ENCODE assay signal across 8 cellular contexts in genomic region chrX:19846995-19847790, GRCh38. TPM values are rescaled to one million over a fixed set of nuclear protein-coding genes. Genes with fewer than 3 reads are reported as not detected.
DNase-seq lines count a peak whose midpoint lies in the region; ATAC-seq and TF ChIP-seq lines count a peak whose summit lies in the region.

No MANE protein-coding gene starts in this region.

- H3K4me2 ChIP-seq in Karpas-422 (ENCODE audit: low read depth, low read length, poor library complexity, severe bottlenecking), result peak overlapping the region; percentile 52

- TF ChIP-seq CTCF in GM10248 (IDR thresholded peaks at IDR 0.05; ENCODE audit: control extremely low read depth, extremely low read depth, low read depth, missing control alignments), result no peak

- H3K9me3 ChIP-seq in Karpas-422 (ENCODE audit: low read length), result no peaks in the 10 kb centered on the region

- no peaks in the 10 kb centered on the region for H3K36me3 ChIP-seq in Karpas-422 (ENCODE audit: insufficient read depth, low read length)

- no peaks in the 10 kb centered on the region for H3K9me2 ChIP-seq in Karpas-422 (replicated peaks; ENCODE audit: insufficient read depth, low read length)

- H3K27ac ChIP-seq in Karpas-422 (ENCODE audit: low read length), result peak overlapping the region; percentile 89

- peak; percentile 16 for TF ChIP-seq POLR2A in GM18505 (IDR thresholded peaks at IDR 0.05; ENCODE audit: borderline replicate concordance, extremely low read depth, insufficient read depth, insufficient read length)

- no peaks in the 10 kb centered on the region for H3K27me3 ChIP-seq in Karpas-422 (ENCODE audit: low read length)

- H4K20me1 ChIP-seq in Karpas-422 (ENCODE audit: insufficient read depth, low read depth, low read length), result no peaks in the 10 kb centered on the region

- DNase-seq in Karpas-422, result peak; percentile 61
- no peak for DNase-seq in activated naive CD4-positive, alpha-beta T cell treated with anti-CD3 and anti-CD28 coated beads, Interleukin-2, amount 50 U/mL, for 72 hours (ENCODE audit: low spot score in 2 of 2)
- peak; percentile 79 for DNase-seq in kidney tubule cell (ENCODE audit: low spot score)
- DNase-seq in posterior cingulate gyrus, result no peak
- DNase-seq in GM10248 (ENCODE audit: extremely low spot score), result no peak
- no peak for DNase-seq in stimulated activated naive CD4-positive, alpha-beta T cell treated with Interleukin-2 at 50 U/mL for 16 hours (lab: John Stamatoyannopoulos, UW)

- peak overlapping the region; percentile 3; the same call in 1 of the 2 replicates for H3K9ac ChIP-seq in Karpas-422 (ENCODE audit: low read length)

- no peak overlapping the region for H2AFZ ChIP-seq in Karpas-422 (ENCODE audit: low read length)

- CTCF ChIA-PET in GM10248 (lab: Yijun Ruan, JAX), result interaction anchor here (1.2 kb wide), 1 partner anchor 53 kb away, joined by 3 read pairs; no protein-coding TSS in a partner anchor

- intact Hi-C loops in posterior cingulate gyrus (cut with DNase I), result no loop called here

- H3K36me3 Mint-ChIP-seq in activated naive CD4-positive, alpha-beta T cell treated with anti-CD3 and anti-CD28 coated beads, Interleukin-2, amount 50 U/mL, for 72 hours, result no peaks in the 10 kb centered on the region

- H3K4me1 ChIP-seq in Karpas-422 (ENCODE audit: low read length), result peaks cover 78% of the 10 kb centered on the region

- POLR2A ChIA-PET in GM10248 (lab: Yijun Ruan, JAX), result no interaction called here

- no peak overlapping the region for H3K4me3 ChIP-seq in Karpas-422 (ENCODE audit: low read length)

- ATAC-seq in GM18505 (IDR thresholded peaks at IDR 0.05; ENCODE audit: unreplicated experiment), result no peak
- peak; percentile 77 to 82 for ATAC-seq in activated naive CD4-positive, alpha-beta T cell treated with anti-CD3 and anti-CD28 coated beads, Interleukin-2, amount 50 U/mL, for 72 hours
- ATAC-seq in GM18873 (IDR thresholded peaks at IDR 0.05; ENCODE audit: low FRiP score, unreplicated experiment), result no peak

- peak overlapping the region; percentile 58 to 81 for H3K27ac Mint-ChIP-seq in activated naive CD4-positive, alpha-beta T cell treated with anti-CD3 and anti-CD28 coated beads, Interleukin-2, amount 50 U/mL, for 72 hours

- H3K9me3 Mint-ChIP-seq in activated naive CD4-positive, alpha-beta T cell treated with anti-CD3 and anti-CD28 coated beads, Interleukin-2, amount 50 U/mL, for 72 hours, result no peaks in the 10 kb centered on the region

- H3K79me2 ChIP-seq in Karpas-422 (ENCODE audit: low read length), result peaks cover 62% of the 10 kb centered on the region

RNA-seq across cellular contexts. Expression of gene SH3KBP1, which starts 40.2 kb away (rescaled TPM):
- 72.0 and 79.6 TPM in 2 replicates for total RNA-seq in Karpas-422 (2014; rRNA removed; shearing (Covaris generic); ENCODE audit: low replicate concordance)
- 10 to 100 TPM; 76.0 to 97.3 TPM for total RNA-seq in activated naive CD4-positive, alpha-beta T cell treated with anti-CD3 and anti-CD28 coated beads, Interleukin-2, amount 50 U/mL, for 72 hours

Comparison
In these comparisons a context has a peak if more than half of its experiments do, and no peak if none do; other contexts are left out.
1. ATAC-seq: peak in activated naive CD4-positive, alpha-beta T cell treated with anti-CD3 and anti-CD28 coated beads, Interleukin-2, amount 50 U/mL, for 72 hours (2 of 2); none in GM18505 (single experiment) and GM18873 (single experiment).
2. DNase-seq: peak in Karpas-422 (single experiment) and kidney tubule cell (single experiment); none in activated naive CD4-positive, alpha-beta T cell treated with anti-CD3 and anti-CD28 coated beads, Interleukin-2, amount 50 U/mL, for 72 hours (0 of 2), posterior cingulate gyrus (0 of 10), GM10248 (single experiment) and stimulated activated naive CD4-positive, alpha-beta T cell treated with Interleukin-2 at 50 U/mL for 16 hours (single experiment).